Comparison of ENCODE assay signal across 20 cellular contexts in genomic region chrX:2342878-2343277, GRCh38.
DNase-seq lines count a peak whose midpoint lies in the region; ATAC-seq and TF ChIP-seq lines count a peak whose summit lies in the region.
"Had no signal": no experiment of that assay in that cellular context is flagged by ENCODE, and none has a peak within 500 bp of the region (broad histone marks: within the 10 kb centered on the region; RNA-seq: fewer than 3 reads in every experiment).

No MANE protein-coding gene starts in this region.

- H3K9me3 ChIP-seq in ascending aorta (no peaks in the 10 kb centered on the region), heart left ventricle (peaks cover 0 to 10% (median 0%) of the 10 kb centered on the region in 12 donors), skeletal muscle tissue (ENCODE audit: control insufficient read depth in 3 of 3, low read length in 3 of 3) (no peaks in the 10 kb centered on the region)

- no peaks in the 10 kb centered on the region for H3K4me1 ChIP-seq in ascending aorta
- H3K4me1 ChIP-seq in heart left ventricle = peaks cover 0 to 23% (median 8%) of the 10 kb centered on the region in 12 donors
- peaks cover 3 to 13% (median 5%) of the 10 kb centered on the region in 3 donors for H3K4me1 ChIP-seq in skeletal muscle tissue (ENCODE audit: control insufficient read depth in 3 of 3, insufficient read depth in 3 of 3, low read length in 3 of 3)

- DNase-seq in H4 (ENCODE audit: low spot score) = peak; percentile 63
- DNase-seq in ascending aorta (ENCODE audit: low spot score in 2 of 2) = no peak
- no peak for DNase-seq in heart left ventricle
- DNase-seq in NAMALWA (ENCODE audit: low spot score) = no peak
- DNase-seq: activated CD4-positive, alpha-beta T cell treated with anti-CD3 and anti-CD28 coated beads for 1 hour; amygdala; effector CD4-positive, alpha-beta T cell; glutamatergic neuron; GOT3; Karpas-422; kidney glomerular epithelial cell; naive B cell; NCI-H187 treated with DMSO at 0.1 percent for 48 hours; NCI-H524 treated with DMSO at 0.1 percent for 48 hours; retina; stimulated activated CD4-positive, alpha-beta T cell treated with anti-CD3 and anti-CD28 coated beads, Interleukin-2, amount 100 ng/mL, for 48 hours had no signal

- H3K27me3 ChIP-seq in ascending aorta (no peaks in the 10 kb centered on the region), heart left ventricle (no peaks in the 10 kb centered on the region), skeletal muscle tissue (ENCODE audit: control insufficient read depth in 3 of 3, insufficient read depth in 3 of 3, low read length in 3 of 3) (no peaks in the 10 kb centered on the region)

- H3K4me3 ChIP-seq in ascending aorta = no peak overlapping the region
- H3K4me3 ChIP-seq in heart left ventricle = no peak overlapping the region
- H3K4me3 ChIP-seq in skeletal muscle tissue (ENCODE audit: low read length in 3 of 3) = peak overlapping the region in 1 of 3 donors; percentile 24

- TF ChIP-seq CTCF in ascending aorta (IDR thresholded peaks at IDR 0.05) = no peak
- no peak for TF ChIP-seq CTCF in heart left ventricle (IDR thresholded peaks at IDR 0.05)

- 62 to 76% (median 70%) methylated on average over 7 of the region's 7 CpGs for WGBS in heart left ventricle, 4 donors

- H3K27ac ChIP-seq in ascending aorta = peak overlapping the region; percentile 32 to 44
- peak overlapping the region; percentile 60 to 95 (median 81) for H3K27ac ChIP-seq in heart left ventricle
- peak overlapping the region; percentile 73 for H3K27ac ChIP-seq in skeletal muscle tissue (ENCODE audit: low read depth, low read length)

- no peaks in the 10 kb centered on the region for H3K36me3 ChIP-seq in ascending aorta
- peaks cover 0 to 4% (median 0%) of the 10 kb centered on the region in 9 donors for H3K36me3 ChIP-seq in heart left ventricle
- no peaks in the 10 kb centered on the region for H3K36me3 ChIP-seq in skeletal muscle tissue (ENCODE audit: control insufficient read depth in 3 of 3, insufficient read depth in 3 of 3, low read length in 3 of 3)

- no peak for TF ChIP-seq POLR2A in heart left ventricle (IDR thresholded peaks at IDR 0.05)

- H3K9ac ChIP-seq in skeletal muscle tissue (ENCODE audit: low read depth in 1 of 3, low read length in 3 of 3) = peak overlapping the region in 1 of 3 donors; percentile 69

- intact Hi-C loops in ascending aorta (cut with DNase I) (no loop called here), heart left ventricle (cut with DNase I) (loop anchor here in 4 of 10 donors (1.0 to 10.0 kb wide), 4 partner anchors 22 to 152 kb away; no protein-coding TSS in a partner anchor)

- peak in 2 of 4 donors; percentile 8 to 14 for ATAC-seq in heart left ventricle
- no peak for ATAC-seq in GM19452 (IDR thresholded peaks at IDR 0.05; ENCODE audit: unreplicated experiment)
- no peak for ATAC-seq in GM18867 (IDR thresholded peaks at IDR 0.05; ENCODE audit: unreplicated experiment)
- ATAC-seq: Panc1 had no signal
